Comparison of ENCODE assay signal across 8 cellular contexts in the genomic region with DNA sequence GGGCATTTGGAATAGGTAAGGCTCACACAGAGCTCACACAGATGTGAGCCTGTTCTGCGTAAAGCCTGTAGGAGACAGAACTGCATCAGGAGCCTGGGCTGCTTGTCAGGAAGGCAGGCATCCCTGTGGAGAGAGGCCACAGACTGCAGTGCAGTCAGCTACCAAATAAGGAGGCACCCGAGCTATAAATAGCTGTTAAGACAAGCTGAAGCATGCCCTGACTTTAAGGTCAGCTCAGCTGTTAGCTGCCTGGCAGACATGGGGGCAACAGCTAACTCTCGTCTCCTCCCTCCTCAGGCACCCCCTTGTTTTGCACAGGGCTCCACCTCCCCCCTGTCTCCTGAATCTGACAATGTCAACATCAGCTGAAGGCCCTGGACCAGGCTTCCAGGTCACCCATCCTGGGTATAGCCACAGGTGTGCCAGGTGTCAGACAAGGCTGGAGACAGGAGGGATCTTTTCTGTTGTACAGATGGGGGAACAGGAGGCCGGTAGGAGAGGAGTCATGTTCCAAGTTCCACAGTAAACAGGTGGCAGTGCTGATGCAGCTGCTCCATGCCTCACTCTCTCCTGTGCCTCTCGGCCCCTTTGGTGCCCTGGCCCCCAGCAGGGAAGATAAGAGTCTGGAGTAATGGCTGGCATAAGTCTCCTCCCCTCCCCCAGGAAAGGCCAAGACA. TPM values are rescaled to one million over a fixed set of nuclear protein-coding genes. Genes with fewer than 3 reads are reported as not detected.
DNase-seq lines count a peak whose midpoint lies in the region; ATAC-seq, FAIRE-seq and TF ChIP-seq lines count a peak whose summit lies in the region.

No MANE protein-coding gene starts in this region.

- H3K27ac ChIP-seq in esophagus muscularis mucosa (replicated peaks in 1 of 4) (peak overlapping the region; percentile 79 to 88 (median 82)), psoas muscle (peak overlapping the region; percentile 93)

- TF ChIP-seq POLR2A in esophagus muscularis mucosa (IDR thresholded peaks at IDR 0.05; ENCODE audit: low read depth) (no peak), H54 (IDR thresholded peaks at IDR 0.05; ENCODE audit: low read depth, low read length) (no peak)

- DNase-seq in GM12865 (ENCODE audit: low read depth) (peak; percentile 19), NCI-H345 (lab: John Stamatoyannopoulos, UW) (peak; percentile 95), esophagus muscularis mucosa (ENCODE audit: extremely low spot score) (no peak), psoas muscle (peak; percentile 23 to 77), H54 (ENCODE audit: insufficient read length, low spot score) (no peak)
- no peak for DNase-seq in stimulated activated naive CD8-positive, alpha-beta T cell treated with anti-CD3 and anti-CD28 coated beads, Interleukin-15, amount 100 ng/mL, for 72 hours
- no peak for DNase-seq in activated CD8-positive, alpha-beta memory T cell treated with anti-CD3 and anti-CD28 coated beads for 24 hours

- no peak for TF ChIP-seq CTCF in GM12865 (IDR thresholded peaks at IDR 0.05; ENCODE audit: insufficient read depth, low read depth, low read length, missing control alignments)
- TF ChIP-seq CTCF in esophagus muscularis mucosa (IDR thresholded peaks at IDR 0.05), result peak; percentile 38 to 53 (median 52)
- peak; percentile 33 for TF ChIP-seq CTCF in psoas muscle (IDR thresholded peaks at IDR 0.05)

- intact Hi-C loops in esophagus muscularis mucosa (cut with DNase I) (no loop called here), psoas muscle (cut with DNase I) (no loop called here)

- no peak overlapping the region for H3K4me3 Mint-ChIP-seq in stimulated activated naive CD8-positive, alpha-beta T cell treated with anti-CD3 and anti-CD28 coated beads, Interleukin-15, amount 100 ng/mL, for 72 hours

- no peak overlapping the region for H3K4me3 ChIP-seq in GM12865 (ENCODE audit: low read depth, low read length)
- no peak overlapping the region for H3K4me3 ChIP-seq in esophagus muscularis mucosa
- no peak overlapping the region for H3K4me3 ChIP-seq in psoas muscle

- H3K27me3 Mint-ChIP-seq in stimulated activated naive CD8-positive, alpha-beta T cell treated with anti-CD3 and anti-CD28 coated beads, Interleukin-15, amount 100 ng/mL, for 72 hours, result no peaks in the 10 kb centered on the region

- no peak for FAIRE-seq in H54 (lab: Jason Lieb, UNC)

- no peak for TF ChIP-seq EP300 in esophagus muscularis mucosa (IDR thresholded peaks at IDR 0.05)

- peaks cover 18 to 30% (median 24%) of the 10 kb centered on the region in 4 donors for H3K4me1 ChIP-seq in esophagus muscularis mucosa
- H3K4me1 ChIP-seq in psoas muscle, result peaks cover 19% of the 10 kb centered on the region

- no peaks in the 10 kb centered on the region for H3K4me1 Mint-ChIP-seq in stimulated activated naive CD8-positive, alpha-beta T cell treated with anti-CD3 and anti-CD28 coated beads, Interleukin-15, amount 100 ng/mL, for 72 hours

- H3K36me3 ChIP-seq in esophagus muscularis mucosa (no peaks in the 10 kb centered on the region), psoas muscle (ENCODE audit: insufficient read depth in 1 of 2, low read depth in 1 of 2) (no peaks in the 10 kb centered on the region)

- ATAC-seq in psoas muscle (peak; percentile 97 to 99 (median 98)), HG02938 (IDR thresholded peaks at IDR 0.05; ENCODE audit: unreplicated experiment) (no peak)
- no peak for ATAC-seq in stimulated activated naive CD8-positive, alpha-beta T cell treated with anti-CD3 and anti-CD28 coated beads, Interleukin-15, amount 100 ng/mL, for 72 hours

- H3K9me3 ChIP-seq in esophagus muscularis mucosa (no peaks in the 10 kb centered on the region), psoas muscle (no peaks in the 10 kb centered on the region)

- no peaks in the 10 kb centered on the region for H3K9me3 Mint-ChIP-seq in stimulated activated naive CD8-positive, alpha-beta T cell treated with anti-CD3 and anti-CD28 coated beads, Interleukin-15, amount 100 ng/mL, for 72 hours

- H3K27ac Mint-ChIP-seq in stimulated activated naive CD8-positive, alpha-beta T cell treated with anti-CD3 and anti-CD28 coated beads, Interleukin-15, amount 100 ng/mL, for 72 hours, result no peak overlapping the region

- H3K27me3 ChIP-seq in esophagus muscularis mucosa, result no peaks in the 10 kb centered on the region
- no peaks in the 10 kb centered on the region for H3K27me3 ChIP-seq in psoas muscle (ENCODE audit: insufficient read depth in 3 of 3, low read length in 2 of 3)

- 36% methylated on average over 2 of the region's 5 CpGs for WGBS in esophagus muscularis mucosa
- WGBS in psoas muscle, 3 donors, result 14 to 25% (median 19%) methylated on average over 5 of the region's 5 CpGs

RNA-seq across cellular contexts. Expression of a gene that starts 27.6 kb away (rescaled TPM):
- total RNA-seq in esophagus muscularis mucosa (100 to 1,000 TPM in 1 of 4 donors, 10 to 100 TPM in 3; 66.4 to 105 (median 77.9) TPM), psoas muscle (10 to 100 TPM; 58.3 to 82.0 (median 69.3) TPM)
- 10 to 100 TPM; 27.0 to 59.1 (median 44.5) TPM for polyA plus RNA-seq in psoas muscle

Comparison
In these comparisons a context has a peak if more than half of its experiments do, and no peak if none do; other contexts are left out.
1. DNase-seq: peak in GM12865 (single experiment), NCI-H345 (single experiment) and psoas muscle (2 of 2); none in esophagus muscularis mucosa (single experiment), stimulated activated naive CD8-positive, alpha-beta T cell treated with anti-CD3 and anti-CD28 coated beads, Interleukin-15, amount 100 ng/mL, for 72 hours (0 of 2), activated CD8-positive, alpha-beta memory T cell treated with anti-CD3 and anti-CD28 coated beads for 24 hours (single experiment) and H54 (single experiment).
2. ATAC-seq: peak in psoas muscle (4 of 4); none in HG02938 (single experiment) and stimulated activated naive CD8-positive, alpha-beta T cell treated with anti-CD3 and anti-CD28 coated beads, Interleukin-15, amount 100 ng/mL, for 72 hours (single experiment).